In genomic region chr3:138620431-138620830, GRCh38 we compare ENCODE assay signal across 2 cellular contexts.
TF ChIP-seq lines count a peak whose summit lies in the region.

No MANE protein-coding gene starts in this region.

TF ChIP-seq in K562, 482 proteins besides CTCF, POLR2A, EP300 and RAD21:
- TF ChIP-seq OTX1 (CRISPR knock-in tag; IDR thresholded peaks at IDR 0.05) (no peak), BCL6 (CRISPR knock-in tag; IDR thresholded peaks at IDR 0.05) (no peak), MEIS2 (IDR thresholded peaks at IDR 0.05; ENCODE audit: partially characterized antibody) (no peak), STAT6 (CRISPR knock-in tag; IDR thresholded peaks at IDR 0.05) (no peak), ZEB2 (IDR thresholded peaks at IDR 0.05) (no peak), PHF20 (IDR thresholded peaks at IDR 0.05; ENCODE audit: partially characterized antibody) (no peak), ZNF184 (CRISPR knock-in tag; IDR thresholded peaks at IDR 0.05) (no peak), FUS (optimal IDR thresholded peaks at IDR 0.05; ENCODE audit: low read depth, low read length) (no peak), ETV1 (tag; conservative IDR thresholded peaks at IDR 0.05; ENCODE audit: low read depth) (no peak), NELFE (IDR thresholded peaks at IDR 0.05; ENCODE audit: insufficient read depth, insufficient read length) (no peak), THRB (CRISPR knock-in tag; conservative IDR thresholded peaks at IDR 0.05) (no peak), ELK3 (CRISPR knock-in tag; IDR thresholded peaks at IDR 0.05) (no peak), THAP7 (CRISPR knock-in tag; IDR thresholded peaks at IDR 0.05) (no peak), ETV6 (IDR thresholded peaks at IDR 0.05; ENCODE audit: borderline replicate concordance in 1 of 2, low read depth in 2 of 2, low read length in 1 of 2) (no peak), ETV6 (CRISPR knock-in tag; IDR thresholded peaks at IDR 0.05; ENCODE audit: borderline replicate concordance) (no peak), ZNF551 (CRISPR knock-in tag; IDR thresholded peaks at IDR 0.05) (no peak), E2F1 (CRISPR knock-in tag; IDR thresholded peaks at IDR 0.05) (no peak), EWSR1 (IDR thresholded peaks at IDR 0.05; ENCODE audit: borderline replicate concordance, low read depth, partially characterized antibody) (no peak), ELK1 (CRISPR knock-in tag; IDR thresholded peaks at IDR 0.05) (no peak), ZC3H8 (IDR thresholded peaks at IDR 0.05) (no peak)
TF ChIP-seq in K562: peak in this region for 0.

TF ChIP-seq in GM23338, 12 proteins besides CTCF, POLR2A, EP300 and RAD21:
- TF ChIP-seq ZNF114 (CRISPR knock-in tag; IDR thresholded peaks at IDR 0.05) = no peak
- TF ChIP-seq POLR2AphosphoS5 (IDR thresholded peaks at IDR 0.05; ENCODE audit: low read depth) = no peak
- no peak for TF ChIP-seq EZH2 (IDR thresholded peaks at IDR 0.05; ENCODE audit: low read depth, unreplicated experiment)
- no peak for TF ChIP-seq ZNF331 (CRISPR knock-in tag; IDR thresholded peaks at IDR 0.05; ENCODE audit: low read depth)
- TF ChIP-seq STAT1 (IDR thresholded peaks at IDR 0.05; ENCODE audit: unreplicated experiment) = no peak
- no peak for TF ChIP-seq ZNF462 (CRISPR knock-in tag; IDR thresholded peaks at IDR 0.05)
- no peak for TF ChIP-seq JUNB (IDR thresholded peaks at IDR 0.05; ENCODE audit: unreplicated experiment)
- no peak for TF ChIP-seq NANOG (IDR thresholded peaks at IDR 0.05; ENCODE audit: borderline replicate concordance)
- no peak for TF ChIP-seq EZH2phosphoT487 (IDR thresholded peaks at IDR 0.05; ENCODE audit: unreplicated experiment)
- no peak for TF ChIP-seq CREB1 (CRISPR knock-in tag; IDR thresholded peaks at IDR 0.05; ENCODE audit: low read depth)
- TF ChIP-seq ETS1 (IDR thresholded peaks at IDR 0.05) = no peak
- no peak for TF ChIP-seq REST (IDR thresholded peaks at IDR 0.05; ENCODE audit: unreplicated experiment)
